17 cellular contexts compared by ENCODE assay signal in the genomic region with DNA sequence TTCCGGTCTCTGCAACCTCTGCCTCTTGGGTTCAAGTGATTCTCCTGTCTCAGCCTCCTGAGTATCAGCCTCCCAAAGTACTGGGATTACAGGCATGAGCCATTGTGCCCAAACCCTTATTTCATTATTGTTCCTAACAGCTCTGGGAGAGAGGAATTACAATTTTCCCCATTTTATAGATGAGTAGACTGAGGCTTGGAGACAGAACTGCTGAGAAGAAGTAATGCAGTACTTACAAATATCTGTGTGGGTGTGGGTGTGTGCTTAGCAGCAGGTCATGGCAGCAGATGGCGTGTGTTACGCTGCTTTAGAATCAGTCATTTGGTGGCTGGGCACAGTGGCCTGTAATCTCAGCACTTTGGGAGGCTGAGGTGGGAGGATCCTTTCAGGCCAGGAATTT. TPM values are rescaled to one million over a fixed set of nuclear protein-coding genes. Genes with fewer than 3 reads are reported as not detected.
A peak's percentile ranks its signal among the peaks of the same experiment; 100 is the strongest.
DNase-seq lines count a peak whose midpoint lies in the region; ATAC-seq and TF ChIP-seq lines count a peak whose summit lies in the region.
"Had no signal": no experiment of that assay in that cellular context is flagged by ENCODE, and none has a peak within 500 bp of the region (broad histone marks: within the 10 kb centered on the region; RNA-seq: fewer than 3 reads in every experiment).

No MANE protein-coding gene starts in this region.

- peaks cover 10% of the 10 kb centered on the region for H3K4me1 Mint-ChIP-seq in activated naive CD4-positive, alpha-beta T cell treated with anti-CD3 and anti-CD28 coated beads, Interleukin-2, amount 50 U/mL, for 24 hours
- H3K4me1 Mint-ChIP-seq in activated naive CD4-positive, alpha-beta T cell treated with anti-CD3 and anti-CD28 coated beads, Interleukin-2, amount 10 ng/mL, durations not matched to agents 7 days and 5 days = peaks cover 7% of the 10 kb centered on the region
- H3K4me1 Mint-ChIP-seq in brain = no peaks in the 10 kb centered on the region
- H3K4me1 Mint-ChIP-seq in stimulated activated naive B cell treated with anti-CD40 and anti-IgM and Interleukin-4, amounts not matched to agents 10 μg/mL and 1 μg/mL and 100 μg/mL, for 72 hours = peaks cover 11 to 22% of the 10 kb centered on the region in 2 donors

- no peak overlapping the region for H3K4me2 ChIP-seq in MM.1S (ENCODE audit: low read depth, low read length)
- H3K4me2 ChIP-seq: PC-9 had no signal

- intact Hi-C loops in tibial artery (cut with DNase I; ENCODE audit: low total_unique reads) = no loop called here

- no peak overlapping the region for H3K4me3 Mint-ChIP-seq in activated naive CD4-positive, alpha-beta T cell treated with anti-CD3 and anti-CD28 coated beads, Interleukin-2, amount 50 U/mL, for 24 hours
- no peak overlapping the region for H3K4me3 Mint-ChIP-seq in activated naive CD4-positive, alpha-beta T cell treated with anti-CD3 and anti-CD28 coated beads, Interleukin-2, amount 10 ng/mL, durations not matched to agents 7 days and 5 days
- H3K4me3 Mint-ChIP-seq in brain = no peak overlapping the region
- no peak overlapping the region for H3K4me3 Mint-ChIP-seq in stimulated activated naive B cell treated with anti-CD40 and anti-IgM and Interleukin-4, amounts not matched to agents 10 μg/mL and 1 μg/mL and 100 μg/mL, for 72 hours

- H3K27me3 ChIP-seq in MM.1S (replicated peaks; ENCODE audit: insufficient read depth, low read length) (no peaks in the 10 kb centered on the region), WERI-Rb-1 (ENCODE audit: insufficient read depth, low read depth, severe bottlenecking) (no peaks in the 10 kb centered on the region), tibial artery (no peaks in the 10 kb centered on the region)

- peak overlapping the region; percentile 35 for H3K27ac Mint-ChIP-seq in activated naive CD4-positive, alpha-beta T cell treated with anti-CD3 and anti-CD28 coated beads, Interleukin-2, amount 50 U/mL, for 24 hours
- no peak overlapping the region for H3K27ac Mint-ChIP-seq in activated naive CD4-positive, alpha-beta T cell treated with anti-CD3 and anti-CD28 coated beads, Interleukin-2, amount 10 ng/mL, durations not matched to agents 7 days and 5 days
- H3K27ac Mint-ChIP-seq in brain = peak overlapping the region in 3 of 5 experiments; percentile 52 to 65 (median 58)
- peak overlapping the region; percentile 51 for H3K27ac Mint-ChIP-seq in stimulated activated naive B cell treated with anti-CD40 and anti-IgM and Interleukin-4, amounts not matched to agents 10 μg/mL and 1 μg/mL and 100 μg/mL, for 72 hours

- CTCF ChIA-PET in activated naive CD4-positive, alpha-beta T cell treated with anti-CD3 and anti-CD28 coated beads, Interleukin-2, amount 10 ng/mL, durations not matched to agents 7 days and 5 days (lab: Charles Lee) = interaction anchor here (0.5 to 4.0 kb wide), 8 partner anchors 9 to 63 kb away, joined by 3 to 28 read pairs (median 6); no protein-coding TSS in a partner anchor

- H3F3A ChIP-seq in MM.1S (ENCODE audit: insufficient read depth, low read length) = peaks cover 20% of the 10 kb centered on the region

- H3K27ac ChIP-seq in MM.1S (ENCODE audit: low read length) (peak overlapping the region; percentile 47; the same call in 1 of the 2 replicates), WERI-Rb-1 (no peak overlapping the region), tibial artery (no peak overlapping the region)
- H3K27ac ChIP-seq: PC-9 had no signal

- H2AFZ ChIP-seq in MM.1S (ENCODE audit: low read length) = no peak overlapping the region
- H2AFZ ChIP-seq: PC-9 had no signal

- no peaks in the 10 kb centered on the region for H3K27me3 Mint-ChIP-seq in activated naive CD4-positive, alpha-beta T cell treated with anti-CD3 and anti-CD28 coated beads, Interleukin-2, amount 50 U/mL, for 24 hours
- no peaks in the 10 kb centered on the region for H3K27me3 Mint-ChIP-seq in activated naive CD4-positive, alpha-beta T cell treated with anti-CD3 and anti-CD28 coated beads, Interleukin-2, amount 10 ng/mL, durations not matched to agents 7 days and 5 days
- H3K27me3 Mint-ChIP-seq in brain = no peaks in the 10 kb centered on the region
- H3K27me3 Mint-ChIP-seq in stimulated activated naive B cell treated with anti-CD40 and anti-IgM and Interleukin-4, amounts not matched to agents 10 μg/mL and 1 μg/mL and 100 μg/mL, for 72 hours = no peaks in the 10 kb centered on the region
- H3K27me3 Mint-ChIP-seq: CD4-positive, CD25-positive, alpha-beta regulatory T cell had no signal

- H3K9me2 ChIP-seq in MM.1S (replicated peaks; ENCODE audit: insufficient read depth, low read length) = no peaks in the 10 kb centered on the region

- H3K36me3 ChIP-seq in MM.1S (replicated peaks; ENCODE audit: insufficient read depth, low read length) = peaks cover 17% of the 10 kb centered on the region; the same call in 1 of the 2 replicates
- peaks cover 89% of the 10 kb centered on the region for H3K36me3 ChIP-seq in WERI-Rb-1
- peaks cover 75 to 98% (median 88%) of the 10 kb centered on the region in 3 donors for H3K36me3 ChIP-seq in tibial artery

- H3K4me1 ChIP-seq in MM.1S (ENCODE audit: low read length) = peaks cover 14% of the 10 kb centered on the region
- H3K4me1 ChIP-seq in tibial artery = no peaks in the 10 kb centered on the region

- no peak for DNase-seq in activated naive CD4-positive, alpha-beta T cell treated with anti-CD3 and anti-CD28 coated beads, Interleukin-2, amount 10 ng/mL, durations not matched to agents 7 days and 5 days
- DNase-seq in MM.1S (no peak), WERI-Rb-1 (no peak), tibial artery (no peak)
- DNase-seq in stimulated activated naive B cell treated with anti-CD40 and anti-IgM and Interleukin-4, amounts not matched to agents 10 μg/mL and 1 μg/mL and 100 μg/mL, for 72 hours = no peak
- DNase-seq: AML-193; CD4-positive, CD25-positive, alpha-beta regulatory T cell; DMS79; GDM1; HCEC 1CT; NCI-H146; NCI-H2081 treated with DMSO at 0.1 percent for 48 hours; NCI-H524 treated with DMSO at 0.1 percent for 48 hours; PC-9 had no signal

- no peak for TF ChIP-seq CTCF in MM.1S (IDR thresholded peaks at IDR 0.05; ENCODE audit: low read length)
- no peak for TF ChIP-seq CTCF in brain (conservative IDR thresholded peaks at IDR 0.05)
- TF ChIP-seq CTCF in WERI-Rb-1 (IDR thresholded peaks at IDR 0.05; ENCODE audit: low read depth, low read length) = no peak
- no peak for TF ChIP-seq CTCF in tibial artery (IDR thresholded peaks at IDR 0.05)

- peaks cover 12% of the 10 kb centered on the region for H3K36me3 Mint-ChIP-seq in activated naive CD4-positive, alpha-beta T cell treated with anti-CD3 and anti-CD28 coated beads, Interleukin-2, amount 50 U/mL, for 24 hours
- H3K36me3 Mint-ChIP-seq in activated naive CD4-positive, alpha-beta T cell treated with anti-CD3 and anti-CD28 coated beads, Interleukin-2, amount 10 ng/mL, durations not matched to agents 7 days and 5 days = peaks cover 59% of the 10 kb centered on the region
- peaks cover 89% of the 10 kb centered on the region for H3K36me3 Mint-ChIP-seq in brain
- H3K36me3 Mint-ChIP-seq in stimulated activated naive B cell treated with anti-CD40 and anti-IgM and Interleukin-4, amounts not matched to agents 10 μg/mL and 1 μg/mL and 100 μg/mL, for 72 hours = peaks cover 35 to 57% of the 10 kb centered on the region in 2 donors

- peaks cover 45% of the 10 kb centered on the region for H3K79me2 ChIP-seq in MM.1S (ENCODE audit: low read length)

- ATAC-seq in stimulated activated naive B cell treated with anti-CD40 and anti-IgM and Interleukin-4, amounts not matched to agents 10 μg/mL and 1 μg/mL and 100 μg/mL, for 72 hours (replicated peaks) = no peak
- ATAC-seq: Right ventricle myocardium inferior had no signal

- peak overlapping the region; percentile 0; the same call in 1 of the 2 replicates for H3K9ac ChIP-seq in MM.1S (ENCODE audit: low read length)

- H3K9me3 ChIP-seq in MM.1S (replicated peaks; ENCODE audit: insufficient read depth, low read length) (no peaks in the 10 kb centered on the region), WERI-Rb-1 (ENCODE audit: severe bottlenecking) (no peaks in the 10 kb centered on the region), tibial artery (no peaks in the 10 kb centered on the region)

- H3K4me3 ChIP-seq in MM.1S (ENCODE audit: low read length) (no peak overlapping the region), WERI-Rb-1 (ENCODE audit: low read depth, low read length) (no peak overlapping the region), tibial artery (no peak overlapping the region)
- H3K4me3 ChIP-seq: PC-9 had no signal

- H3K9me3 Mint-ChIP-seq in activated naive CD4-positive, alpha-beta T cell treated with anti-CD3 and anti-CD28 coated beads, Interleukin-2, amount 50 U/mL, for 24 hours = no peaks in the 10 kb centered on the region
- no peaks in the 10 kb centered on the region for H3K9me3 Mint-ChIP-seq in activated naive CD4-positive, alpha-beta T cell treated with anti-CD3 and anti-CD28 coated beads, Interleukin-2, amount 10 ng/mL, durations not matched to agents 7 days and 5 days
- peaks cover 0 to 5% (median 4%) of the 10 kb centered on the region in 5 experiments for H3K9me3 Mint-ChIP-seq in brain
- H3K9me3 Mint-ChIP-seq in stimulated activated naive B cell treated with anti-CD40 and anti-IgM and Interleukin-4, amounts not matched to agents 10 μg/mL and 1 μg/mL and 100 μg/mL, for 72 hours = no peaks in the 10 kb centered on the region
- H3K9me3 Mint-ChIP-seq: CD4-positive, CD25-positive, alpha-beta regulatory T cell had no signal

- H4K20me1 ChIP-seq in MM.1S (ENCODE audit: insufficient read depth, low read length) = no peaks in the 10 kb centered on the region

RNA-seq across cellular contexts. Expression of a gene that starts 7.4 kb away (rescaled TPM):
- polyA plus RNA-seq in brain (ENCODE audit: insufficient read depth, low read depth, low replicate concordance) = 17.8 TPM

RNA-seq across cellular contexts. Expression of a gene that starts 29.8 kb away (rescaled TPM):
- polyA plus RNA-seq in brain (ENCODE audit: insufficient read depth, low read depth, low replicate concordance) = 23.7 TPM

RNA-seq across cellular contexts. Expression of a gene that starts 47.3 kb away (rescaled TPM):
- polyA plus RNA-seq in brain (ENCODE audit: insufficient read depth, low read depth, low replicate concordance) = not detected
